ENCODE assay signal across 8 cellular contexts in genomic region chr3:42772670-42773408, GRCh38. TPM values are rescaled to one million over a fixed set of nuclear protein-coding genes. Genes with fewer than 3 reads are reported as not detected.
DNase-seq lines count a peak whose midpoint lies in the region; ATAC-seq, FAIRE-seq and TF ChIP-seq lines count a peak whose summit lies in the region.

CCDC13 (minus strand) TSS chr3:42773253; CDS start chr3:42758345, 14,908 bp downstream.

- CTCF ChIA-PET in PC-9 (lab: Charles Lee): no interaction called here

- H3K9me3 Mint-ChIP-seq in brain: peaks cover 0 to 7% (median 0%) of the 10 kb centered on the region in 5 experiments

- peak within 1 kb of the TSS; percentile 60 for H3K9ac ChIP-seq in iPS-18a (ENCODE audit: low read length)

- POLR2A ChIA-PET in PC-9 (lab: Charles Lee; ENCODE audit: unreplicated experiment): no interaction called here

- in situ Hi-C loops in GM13976 (cut with MboI; ENCODE audit: low sequenced_read_pairs, unreplicated experiment): no loop called here

- H3K4me2 ChIP-seq in PC-9: no peak within 1 kb of the TSS

- H3K4me3 ChIP-seq in iPS-18a (ENCODE audit: low read length) (peak within 1 kb of the TSS; percentile 82), skeletal muscle cell (ENCODE audit: low read depth, low read length) (peak within 1 kb of the TSS; percentile 54), PC-9 (no peak within 1 kb of the TSS)

- BruUV-seq in PC-9 (replicated peaks; lab: Mats Ljungman, UMichigan): no TSS peak

- H3K27me3 ChIP-seq in iPS-18a (ENCODE audit: control insufficient read depth, insufficient read depth, low read length) (peaks cover 13% of the 10 kb centered on the region), PC-9 (ENCODE audit: insufficient read depth, low read depth) (no peaks in the 10 kb centered on the region)

- TF ChIP-seq CTCF in GM13976 (IDR thresholded peaks at IDR 0.05; ENCODE audit: borderline replicate concordance, control extremely low read depth, extremely low read depth, insufficient read depth, missing control alignments): peak; percentile 5
- no peak for TF ChIP-seq CTCF in brain (conservative IDR thresholded peaks at IDR 0.05)
- TF ChIP-seq CTCF in PC-9 (conservative IDR thresholded peaks at IDR 0.05): no peak

- no peaks in the 10 kb centered on the region for H4K20me1 ChIP-seq in PC-9 (ENCODE audit: insufficient read depth)

- peak within 1 kb of the TSS; percentile 73 to 95 (median 89) for H3K27ac Mint-ChIP-seq in brain

- H3K4me1 Mint-ChIP-seq in brain: peaks cover 15% of the 10 kb centered on the region

- ATAC-seq in HG02763 (IDR thresholded peaks at IDR 0.05; ENCODE audit: unreplicated experiment): peak; percentile 97

- 0 out of 2 replicates have a peak, but pooled peaks cover 5% of the 10 kb centered on the region for H3F3A ChIP-seq in PC-9 (ENCODE audit: insufficient read depth, low read depth)

- no peak within 1 kb of the TSS for H2AFZ ChIP-seq in PC-9

- no peaks in the 10 kb centered on the region for H3K79me2 ChIP-seq in PC-9 (ENCODE audit: low read depth)

- peak within 1 kb of the TSS; percentile 90 to 95 (median 92) for H3K4me3 Mint-ChIP-seq in brain

- no peaks in the 10 kb centered on the region for H3K27me3 Mint-ChIP-seq in brain

- intact Hi-C loops in PC-9 (cut with micrococcal nuclease; ENCODE audit: unreplicated experiment): no loop called here

- peak; percentile 69 for FAIRE-seq in TTC549 (lab: Jason Lieb, UNC)

- H3K9me3 ChIP-seq in iPS-18a (ENCODE audit: control insufficient read depth, low read depth, low read length): no peaks in the 10 kb centered on the region
- H3K9me3 ChIP-seq in PC-9 (ENCODE audit: insufficient read depth, low read depth): no peaks in the 10 kb centered on the region; the same call in 1 of the 2 replicates

- H3K9me2 ChIP-seq in PC-9 (ENCODE audit: insufficient read depth): no peaks in the 10 kb centered on the region

- H3K27ac ChIP-seq in iPS-18a (ENCODE audit: low read length): peak within 1 kb of the TSS; percentile 30
- no peak within 1 kb of the TSS for H3K27ac ChIP-seq in PC-9

- H3K36me3 ChIP-seq in iPS-18a (ENCODE audit: control insufficient read depth, low read depth, low read length) (no peaks in the 10 kb centered on the region), PC-9 (ENCODE audit: low read depth) (no peaks in the 10 kb centered on the region; the same call in 1 of the 2 replicates)

- peaks cover 10% of the 10 kb centered on the region for H3K36me3 Mint-ChIP-seq in brain

- DNase-seq in GM13976 (ENCODE audit: low spot score) (peak; percentile 98), NCI-H187 (lab: John Stamatoyannopoulos, UW) (peak; percentile 5 to 42), skeletal muscle cell (ENCODE audit: low read depth) (peak; percentile 68), PC-9 (no peak)

- H3K4me1 ChIP-seq in iPS-18a (ENCODE audit: control insufficient read depth, low read depth, low read length) (no peaks in the 10 kb centered on the region), PC-9 (replicated peaks; ENCODE audit: insufficient read depth) (no peaks in the 10 kb centered on the region)

RNA-seq across cellular contexts. Expression of gene CCDC13, which starts in this region (rescaled TPM):
- polyA plus RNA-seq in brain (ENCODE audit: insufficient read depth, low read depth, low replicate concordance): 4.3 TPM
- total RNA-seq in PC-9 (2021): 0.41 TPM in 1 of 2 replicates, not detected in the other

Comparison
In these comparisons a context has a peak if more than half of its experiments do, and no peak if none do; other contexts are left out.
1. DNase-seq: peak in GM13976 (single experiment), NCI-H187 (2 of 2) and skeletal muscle cell (single experiment); none in PC-9 (0 of 2).